In the genomic region with DNA sequence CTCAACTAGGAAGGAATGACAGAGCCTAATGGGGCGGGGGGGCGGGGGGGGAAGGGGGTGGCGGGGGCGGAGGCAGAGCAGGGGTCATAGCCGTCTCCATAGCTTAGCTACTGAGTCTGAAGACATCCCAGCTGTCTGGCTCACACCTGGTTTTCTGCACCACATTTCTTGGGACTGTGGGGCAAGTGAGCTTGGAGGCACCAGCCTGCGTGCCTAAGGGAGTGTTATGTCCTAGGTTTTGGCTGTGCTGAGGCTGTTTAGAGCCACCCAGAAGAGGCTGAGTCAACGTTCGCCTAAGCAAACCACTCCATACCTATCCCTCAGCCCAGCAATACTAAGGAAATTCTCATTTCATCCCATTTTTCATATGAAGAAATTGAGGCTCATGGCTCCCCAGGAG, we compare ENCODE assay signal across 11 cellular contexts. TPM values are rescaled to one million over a fixed set of nuclear protein-coding genes. Genes with fewer than 3 reads are reported as not detected.
DNase-seq lines count a peak whose midpoint lies in the region; ATAC-seq lines count a peak whose summit lies in the region.
"Had no signal": no experiment of that assay in that cellular context is flagged by ENCODE, and none has a peak within 500 bp of the region (broad histone marks: within the 10 kb centered on the region; RNA-seq: fewer than 3 reads in every experiment).

No MANE protein-coding gene starts in this region.

- H3K36me3 ChIP-seq in ES-I3 (ENCODE audit: insufficient read depth, low read length) (no peaks in the 10 kb centered on the region), rectal smooth muscle tissue (ENCODE audit: control insufficient read depth, insufficient read depth, low read length) (no peaks in the 10 kb centered on the region)

- POLR2A ChIA-PET in activated CD8-positive, alpha-beta T cell treated with anti-CD3 and anti-CD28 coated beads, Interleukin-2, amount 10 ng/mL, durations not matched to agents 7 days and 5 days (lab: Charles Lee) = no interaction called here

- peak overlapping the region; percentile 63 for H3K4me3 Mint-ChIP-seq in activated CD8-positive, alpha-beta T cell treated with anti-CD3 and anti-CD28 coated beads, Interleukin-2, amount 10 ng/mL, durations not matched to agents 7 days and 5 days

- H3K27me3 Mint-ChIP-seq in activated CD8-positive, alpha-beta T cell treated with anti-CD3 and anti-CD28 coated beads, Interleukin-2, amount 10 ng/mL, durations not matched to agents 7 days and 5 days (ENCODE audit: low read depth) = peaks cover 65% of the 10 kb centered on the region

- ATAC-seq in activated CD8-positive, alpha-beta T cell treated with anti-CD3 and anti-CD28 coated beads, Interleukin-2, amount 10 ng/mL, durations not matched to agents 7 days and 5 days = no peak
- ATAC-seq in left ventricle myocardium superior = peak; percentile 8

- peak overlapping the region; percentile 88 for H3K9ac ChIP-seq in ES-I3 (ENCODE audit: low read depth, low read length)
- no peak overlapping the region for H3K9ac ChIP-seq in rectal smooth muscle tissue (ENCODE audit: low read length)

- H3K4me1 ChIP-seq in ES-I3 (ENCODE audit: insufficient read depth, low read length) (peaks cover 55% of the 10 kb centered on the region), rectal smooth muscle tissue (ENCODE audit: control insufficient read depth, insufficient read depth, low read length) (peaks cover 21% of the 10 kb centered on the region)

- no peaks in the 10 kb centered on the region for H3K36me3 Mint-ChIP-seq in activated CD8-positive, alpha-beta T cell treated with anti-CD3 and anti-CD28 coated beads, Interleukin-2, amount 10 ng/mL, durations not matched to agents 7 days and 5 days (ENCODE audit: low read depth)

- no peaks in the 10 kb centered on the region for H3K9me3 ChIP-seq in ES-I3 (ENCODE audit: control insufficient read depth, insufficient read depth, low read length)

- peak overlapping the region; percentile 75 for H3K27ac ChIP-seq in rectal smooth muscle tissue (ENCODE audit: low read depth, low read length)

- H3K27ac Mint-ChIP-seq in activated CD8-positive, alpha-beta T cell treated with anti-CD3 and anti-CD28 coated beads, Interleukin-2, amount 10 ng/mL, durations not matched to agents 7 days and 5 days = no peak overlapping the region

- peak overlapping the region; percentile 78 for H3K4me3 ChIP-seq in rectal smooth muscle tissue (ENCODE audit: low read length)

- peaks cover 18% of the 10 kb centered on the region for H3K4me1 Mint-ChIP-seq in activated CD8-positive, alpha-beta T cell treated with anti-CD3 and anti-CD28 coated beads, Interleukin-2, amount 10 ng/mL, durations not matched to agents 7 days and 5 days (ENCODE audit: low read depth)

- CTCF ChIA-PET in activated CD8-positive, alpha-beta T cell treated with anti-CD3 and anti-CD28 coated beads, Interleukin-2, amount 10 ng/mL, durations not matched to agents 7 days and 5 days (lab: Charles Lee) = no interaction called here

- no peaks in the 10 kb centered on the region for H3K9me3 Mint-ChIP-seq in activated CD8-positive, alpha-beta T cell treated with anti-CD3 and anti-CD28 coated beads, Interleukin-2, amount 10 ng/mL, durations not matched to agents 7 days and 5 days (ENCODE audit: insufficient read depth)

- peaks cover 5% of the 10 kb centered on the region for H3K27me3 ChIP-seq in rectal smooth muscle tissue (ENCODE audit: control insufficient read depth, insufficient read depth, low read length)

- DNase-seq in activated CD8-positive, alpha-beta T cell treated with anti-CD3 and anti-CD28 coated beads, Interleukin-2, amount 10 ng/mL, durations not matched to agents 7 days and 5 days = no peak
- DNase-seq in left ventricle myocardium superior (no peak), foreskin melanocyte (no peak), NCI-H1436 (lab: John Stamatoyannopoulos, UW) (no peak)
- DNase-seq in effector CD8-positive, alpha-beta T cell (lab: John Stamatoyannopoulos, UW) = no peak
- no peak for DNase-seq in activated naive CD4-positive, alpha-beta T cell treated with anti-CD3 and anti-CD28 coated beads, Interleukin-2, amount 50 U/mL, for 16 hours
- DNase-seq: cerebellar nuclear complex, GF-D8, NCI-H2171 had no signal

- intact Hi-C loops in left ventricle myocardium superior (cut with micrococcal nuclease) = no loop called here

RNA-seq across cellular contexts. Expression of a gene that starts 1.4 kb away (rescaled TPM):
- not detected for total RNA-seq in activated CD8-positive, alpha-beta T cell treated with anti-CD3 and anti-CD28 coated beads, Interleukin-2, amount 10 ng/mL, durations not matched to agents 7 days and 5 days
- total RNA-seq in left ventricle myocardium superior = 4.4 TPM

RNA-seq across cellular contexts. Expression of a gene that starts 36.0 kb away (rescaled TPM):
- under 1 TPM; 0.37 to 0.68 TPM for total RNA-seq in activated CD8-positive, alpha-beta T cell treated with anti-CD3 and anti-CD28 coated beads, Interleukin-2, amount 10 ng/mL, durations not matched to agents 7 days and 5 days
- total RNA-seq in left ventricle myocardium superior = 0.77 TPM
